23 cellular contexts compared by ENCODE assay signal in the genomic region with DNA sequence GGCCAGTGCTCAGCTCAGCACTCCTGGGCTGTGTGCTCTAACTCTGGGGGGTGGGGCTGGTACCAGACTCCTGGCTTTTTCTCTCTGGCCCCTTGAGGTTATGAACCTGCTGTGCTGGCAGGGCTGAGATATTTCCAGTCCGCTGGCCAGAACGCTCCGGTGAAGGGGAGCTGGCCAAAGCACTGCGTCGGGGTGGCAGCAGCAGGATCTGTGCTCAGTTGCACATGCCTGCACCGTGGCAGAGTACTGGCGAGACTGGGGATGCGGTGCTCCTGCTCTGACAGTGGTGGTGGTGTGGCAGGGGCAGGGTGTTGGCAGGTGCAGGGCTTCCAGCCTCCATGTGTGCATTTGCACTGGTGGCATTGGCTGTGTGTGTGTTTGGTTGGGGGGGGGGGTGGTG.
"Had no signal": no experiment of that assay in that cellular context is flagged by ENCODE, and none has a peak within 500 bp of the region (broad histone marks: within the 10 kb centered on the region; RNA-seq: fewer than 3 reads in every experiment).

No MANE protein-coding gene starts in this region.

- H3K4me3 Mint-ChIP-seq: activated CD4-positive, alpha-beta memory T cell treated with anti-CD3 and anti-CD28 coated beads for 36 hours; activated naive CD4-positive, alpha-beta T cell treated with anti-CD3 and anti-CD28 coated beads for 36 hours; activated naive CD8-positive, alpha-beta T cell treated with anti-CD3 and anti-CD28 coated beads, Interleukin-2, amount 10 ng/mL, durations not matched to agents 7 days and 5 days; endodermal cell; natural killer cell treated with Interleukin-12 subunit alpha and Interleukin-12 subunit beta and Interleukin-15 and Interleukin-18, amount 100 ng/mL, for 72 hours; stimulated activated effector memory CD8-positive, alpha-beta T cell treated with anti-CD3 and anti-CD28 coated beads, Interleukin-12 subunit alpha, Interleukin-12 subunit beta, amount 100 ng/mL, for 72 hours had no signal

- H3K36me3 ChIP-seq: breast epithelium, esophagus squamous epithelium, gastrocnemius medialis, right lobe of liver, stomach, suprapubic skin, transverse colon had no signal

- H3K27ac Mint-ChIP-seq: activated CD4-positive, alpha-beta memory T cell treated with anti-CD3 and anti-CD28 coated beads for 36 hours; activated naive CD4-positive, alpha-beta T cell treated with anti-CD3 and anti-CD28 coated beads for 36 hours; activated naive CD8-positive, alpha-beta T cell treated with anti-CD3 and anti-CD28 coated beads, Interleukin-2, amount 10 ng/mL, durations not matched to agents 7 days and 5 days; endodermal cell; natural killer cell treated with Interleukin-12 subunit alpha and Interleukin-12 subunit beta and Interleukin-15 and Interleukin-18, amount 100 ng/mL, for 72 hours; stimulated activated effector memory CD8-positive, alpha-beta T cell treated with anti-CD3 and anti-CD28 coated beads, Interleukin-12 subunit alpha, Interleukin-12 subunit beta, amount 100 ng/mL, for 72 hours had no signal

- H3K4me1 Mint-ChIP-seq: endodermal cell; stimulated activated effector memory CD8-positive, alpha-beta T cell treated with anti-CD3 and anti-CD28 coated beads, Interleukin-12 subunit alpha, Interleukin-12 subunit beta, amount 100 ng/mL, for 72 hours had no signal

- H3K4me3 ChIP-seq: breast epithelium, esophagus squamous epithelium, gastrocnemius medialis, right lobe of liver, skin epidermis, stomach, suprapubic skin, transverse colon had no signal

- H3K4me1 ChIP-seq: breast epithelium, esophagus squamous epithelium, gastrocnemius medialis, right lobe of liver, suprapubic skin had no signal

- H3K9me3 Mint-ChIP-seq: activated naive CD8-positive, alpha-beta T cell treated with anti-CD3 and anti-CD28 coated beads, Interleukin-2, amount 10 ng/mL, durations not matched to agents 7 days and 5 days had no signal

- H3K36me3 Mint-ChIP-seq: activated CD4-positive, alpha-beta memory T cell treated with anti-CD3 and anti-CD28 coated beads for 36 hours; activated naive CD8-positive, alpha-beta T cell treated with anti-CD3 and anti-CD28 coated beads, Interleukin-2, amount 10 ng/mL, durations not matched to agents 7 days and 5 days; stimulated activated effector memory CD8-positive, alpha-beta T cell treated with anti-CD3 and anti-CD28 coated beads, Interleukin-12 subunit alpha, Interleukin-12 subunit beta, amount 100 ng/mL, for 72 hours had no signal

- DNase-seq: activated CD4-positive, alpha-beta memory T cell treated with anti-CD3 and anti-CD28 coated beads for 36 hours; activated CD4-positive, alpha-beta T cell treated with anti-CD3 and anti-CD28 coated beads for 48 hours; activated naive CD4-positive, alpha-beta T cell treated with anti-CD3 and anti-CD28 coated beads for 36 hours; activated naive CD8-positive, alpha-beta T cell treated with anti-CD3 and anti-CD28 coated beads, Interleukin-2, amount 10 ng/mL, durations not matched to agents 7 days and 5 days; activated T-cell treated with anti-CD3 and anti-CD28 coated beads, Interleukin-2, amount 50 U/mL, for 48 hours; amniotic stem cell; cerebellar nuclear complex; cortex of kidney; endodermal cell; esophagus squamous epithelium; gastrocnemius medialis; head of caudate nucleus; kidney; nucleus accumbens; right lobe of liver; stimulated activated CD4-positive, alpha-beta T cell treated with anti-CD3 and anti-CD28 coated beads, Interleukin-2, amount 100 ng/mL, for 24 hours; stomach; transverse colon had no signal

- H3K27me3 Mint-ChIP-seq: activated CD4-positive, alpha-beta memory T cell treated with anti-CD3 and anti-CD28 coated beads for 36 hours; natural killer cell treated with Interleukin-12 subunit alpha and Interleukin-12 subunit beta and Interleukin-15 and Interleukin-18, amount 100 ng/mL, for 72 hours had no signal

- H3K27me3 ChIP-seq: breast epithelium, esophagus squamous epithelium, gastrocnemius medialis, right lobe of liver, stomach, suprapubic skin, transverse colon had no signal

- H3K9me3 ChIP-seq: breast epithelium, esophagus squamous epithelium, gastrocnemius medialis, right lobe of liver, stomach, suprapubic skin, transverse colon had no signal

- ATAC-seq: gastrocnemius medialis; natural killer cell treated with Interleukin-12 subunit alpha and Interleukin-12 subunit beta and Interleukin-15 and Interleukin-18, amount 100 ng/mL, for 72 hours; right lobe of liver; stimulated activated effector memory CD8-positive, alpha-beta T cell treated with anti-CD3 and anti-CD28 coated beads, Interleukin-12 subunit alpha, Interleukin-12 subunit beta, amount 100 ng/mL, for 72 hours had no signal

- H3K27ac ChIP-seq: breast epithelium, esophagus squamous epithelium, gastrocnemius medialis, right lobe of liver, skin epidermis, stomach, suprapubic skin, transverse colon had no signal
